Comparison of ENCODE assay signal across 13 cellular contexts in genomic region chr16:71383054-71383773, GRCh38. TPM values are rescaled to one million over a fixed set of nuclear protein-coding genes. Genes with fewer than 3 reads are reported as not detected.
A peak's percentile ranks its signal among the peaks of the same experiment; 100 is the strongest.
DNase-seq lines count a peak whose midpoint lies in the region; ATAC-seq, FAIRE-seq and TF ChIP-seq lines count a peak whose summit lies in the region.
"Had no signal": no experiment of that assay in that cellular context is flagged by ENCODE, and none has a peak within 500 bp of the region (broad histone marks: within the 10 kb centered on the region; RNA-seq: fewer than 3 reads in every experiment).

No MANE protein-coding gene starts in this region.

- no peaks in the 10 kb centered on the region for H3K79me2 ChIP-seq in astrocyte (ENCODE audit: insufficient read depth, low read length)

- no peak for ATAC-seq in left colon

- no peak overlapping the region for H2AFZ ChIP-seq in astrocyte (ENCODE audit: low read depth, low read length)

- no peak for TF ChIP-seq CTCF in astrocyte (IDR thresholded peaks at IDR 0.05; ENCODE audit: insufficient read depth, low read depth, low read length)

- 67 to 71% methylated on average over 5 to 9 of the region's 11 CpGs for WGBS in mesodermal cell (ENCODE audit: insufficient coverage in 2 of 2), 2 experiments

- H3K9me3 Mint-ChIP-seq in astrocyte (ENCODE audit: unreplicated experiment): no peaks in the 10 kb centered on the region
- H3K9me3 Mint-ChIP-seq: activated B cell treated with CpG ODN at 0.5 μM for 24 hours had no signal

- DNase-seq in DMS53 (lab: John Stamatoyannopoulos, UW) (peak; percentile 44), DMS53 treated with DMSO at 0.1 percent for 48 hours (lab: John Stamatoyannopoulos, UW; ENCODE audit: unreplicated experiment) (no peak), HCEC 1CT (peak; percentile 24), astrocyte (ENCODE audit: low read depth) (peak; percentile 20), DMS153 treated with DMSO at 0.1 percent for 48 hours (lab: John Stamatoyannopoulos, UW; ENCODE audit: unreplicated experiment) (no peak), left colon (no peak), T-helper 9 cell (no peak)
- DNase-seq: 8988T, activated B cell treated with CpG ODN at 0.5 μM for 24 hours, anterior cingulate cortex, lower lobe of right lung, sigmoid colon had no signal

- peaks cover 2% of the 10 kb centered on the region for H3K27me3 Mint-ChIP-seq in astrocyte (ENCODE audit: low read depth, unreplicated experiment)

- H3K4me3 Mint-ChIP-seq in astrocyte (ENCODE audit: unreplicated experiment): no peak overlapping the region
- H3K4me3 Mint-ChIP-seq: activated B cell treated with CpG ODN at 0.5 μM for 24 hours had no signal

- H3K4me2 ChIP-seq in astrocyte (ENCODE audit: low read length): no peak overlapping the region

- H3K36me3 ChIP-seq in astrocyte (ENCODE audit: insufficient read depth, low read length) (no peaks in the 10 kb centered on the region), mesodermal cell (ENCODE audit: control insufficient read depth, insufficient read depth, low read length) (no peaks in the 10 kb centered on the region)
- H3K36me3 ChIP-seq: lower lobe of right lung, sigmoid colon had no signal

- no peaks in the 10 kb centered on the region for H3K27me3 ChIP-seq in astrocyte (ENCODE audit: insufficient read depth, low read length)

- no peak overlapping the region for H3K9ac ChIP-seq in astrocyte (ENCODE audit: low read length)

- H3K9me3 ChIP-seq in astrocyte (ENCODE audit: insufficient read depth, low read depth, low read length) (no peaks in the 10 kb centered on the region), mesodermal cell (ENCODE audit: control insufficient read depth, low read length) (no peaks in the 10 kb centered on the region)
- H3K9me3 ChIP-seq: lower lobe of right lung, sigmoid colon had no signal

- FAIRE-seq in astrocyte (lab: Jason Lieb, UNC): no peak

- H3K4me3 ChIP-seq in astrocyte (ENCODE audit: insufficient read depth, low read depth, low read length) (no peak overlapping the region), mesodermal cell (ENCODE audit: extremely low read depth, insufficient read depth, low read length, poor library complexity, severe bottlenecking) (no peak overlapping the region)
- H3K4me3 ChIP-seq: lower lobe of right lung, sigmoid colon had no signal

- H3K4me1 ChIP-seq in astrocyte (ENCODE audit: insufficient read depth, low read length) (no peaks in the 10 kb centered on the region), mesodermal cell (ENCODE audit: control insufficient read depth, insufficient read depth, low read length, poor library complexity, severe bottlenecking) (no peaks in the 10 kb centered on the region)
- H3K4me1 ChIP-seq: lower lobe of right lung had no signal

- no peak overlapping the region for H3K27ac ChIP-seq in astrocyte (ENCODE audit: low read depth, low read length)
- H3K27ac ChIP-seq in mesodermal cell (ENCODE audit: low read depth, low read length, severe bottlenecking): peak overlapping the region; percentile 77
- H3K27ac ChIP-seq: lower lobe of right lung, sigmoid colon had no signal

- no peaks in the 10 kb centered on the region for H4K20me1 ChIP-seq in astrocyte (ENCODE audit: insufficient read depth, low read length)

- H3K27ac Mint-ChIP-seq in astrocyte (ENCODE audit: unreplicated experiment): peak overlapping the region; percentile 56
- H3K27ac Mint-ChIP-seq: activated B cell treated with CpG ODN at 0.5 μM for 24 hours had no signal

- H3K36me3 Mint-ChIP-seq in astrocyte (ENCODE audit: low read depth, unreplicated experiment): no peaks in the 10 kb centered on the region

- intact Hi-C loops in left colon (cut with DNase I, micrococcal nuclease): no loop called here

- peaks cover 15% of the 10 kb centered on the region for H3K4me1 Mint-ChIP-seq in astrocyte (ENCODE audit: low read depth, unreplicated experiment)
- H3K4me1 Mint-ChIP-seq: activated B cell treated with CpG ODN at 0.5 μM for 24 hours had no signal

RNA-seq across cellular contexts. Expression of gene CALB2, which starts 24.7 kb away (rescaled TPM):
- total RNA-seq in astrocyte (4.2 TPM in 2 replicates), left colon (1 to 10 TPM; 4.4 to 6.6 TPM)
- 7.9 TPM for polyA plus RNA-seq in mesodermal cell (2013, experiment 1 of 2)
- 8.7 TPM for polyA plus RNA-seq in mesodermal cell (2013, experiment 2 of 2)
- total RNA-seq: activated B cell treated with CpG ODN at 0.5 μM for 24 hours had no signal

RNA-seq across cellular contexts. Expression of gene TLE7, which starts 58.6 kb away (rescaled TPM):
- total RNA-seq in astrocyte: not detected in 2 replicates
- polyA plus RNA-seq in mesodermal cell (2013, experiment 1 of 2): not detected
- polyA plus RNA-seq in mesodermal cell (2013, experiment 2 of 2): not detected
- not detected for total RNA-seq in left colon
- total RNA-seq: activated B cell treated with CpG ODN at 0.5 μM for 24 hours, lower lobe of right lung, sigmoid colon had no signal
- polyA plus RNA-seq: sigmoid colon had no signal

Comparison
In these comparisons a context has a peak if more than half of its experiments do, and no peak if none do; other contexts are left out.
1. DNase-seq: peak in DMS53 (single experiment), HCEC 1CT (single experiment) and astrocyte (single experiment); none in DMS53 treated with DMSO at 0.1 percent for 48 hours (single experiment), DMS153 treated with DMSO at 0.1 percent for 48 hours (single experiment), left colon (0 of 2) and T-helper 9 cell (single experiment).